8 cellular contexts compared by ENCODE assay signal in the genomic region with DNA sequence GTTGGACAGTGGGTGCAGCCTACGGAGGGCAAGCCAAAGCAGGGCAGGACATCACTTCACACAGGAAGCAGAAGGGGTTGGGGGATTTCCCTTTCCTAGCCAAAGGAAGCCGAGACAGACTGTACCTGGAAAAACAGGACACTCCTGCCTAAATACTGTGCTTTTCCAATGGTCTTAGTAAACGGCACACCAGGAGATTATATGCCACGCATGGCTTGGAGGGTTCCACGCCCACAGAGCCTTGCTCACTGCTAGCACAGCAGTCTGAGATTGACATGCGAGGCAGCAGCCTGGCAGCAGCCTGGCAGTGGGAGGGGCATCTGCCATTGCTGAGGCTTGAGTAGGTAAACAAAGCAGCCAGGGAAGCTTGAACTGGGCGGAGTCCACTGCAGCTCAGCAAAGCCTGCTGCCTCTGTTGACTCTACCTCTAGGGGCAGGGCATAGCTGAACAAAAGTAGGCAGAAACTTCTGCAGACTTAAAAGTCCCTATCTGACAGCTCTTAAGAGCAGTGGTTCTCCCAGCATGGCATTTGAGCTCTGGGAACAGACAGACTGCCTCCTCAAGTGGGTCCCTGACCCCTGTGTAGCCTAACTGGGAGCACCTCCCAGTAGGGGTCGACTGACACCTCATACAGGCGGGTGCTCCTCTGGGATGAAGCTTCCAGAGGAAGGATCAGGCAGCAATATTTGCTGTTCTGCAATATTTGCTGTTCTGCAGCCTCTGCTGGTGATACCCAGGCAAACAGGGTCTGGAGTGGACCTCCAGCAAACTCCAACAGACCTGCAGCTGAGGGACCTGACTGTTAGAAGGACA. TPM values are rescaled to one million over a fixed set of nuclear protein-coding genes. Genes with fewer than 3 reads are reported as not detected.
DNase-seq lines count a peak whose midpoint lies in the region; ATAC-seq and TF ChIP-seq lines count a peak whose summit lies in the region.
"Not testable (repeated sequence)": the region's sequence is repeated elsewhere in the genome, so short reads cannot be mapped to it uniquely, and the experiment has no call there.

No MANE protein-coding gene starts in this region.

- not testable (repeated sequence) for H3K36me3 ChIP-seq in Caco-2 (ENCODE audit: control insufficient read depth, insufficient read depth, low read length)

- H3K9me3 ChIP-seq in Caco-2, result not testable (repeated sequence)

- not testable (repeated sequence) for H3K4me3 Mint-ChIP-seq in Caco-2 (ENCODE audit: unreplicated experiment); central memory CD8-positive, alpha-beta T cell

- CTCF ChIA-PET in Caco-2 (lab: Charles Lee), result interaction anchor here (0.5 kb wide), 1 partner anchor 65 kb away, joined by 5 read pairs; no protein-coding TSS in a partner anchor

- peaks cover 11% of the 10 kb centered on the region; the same call in 1 of the 2 replicates for H3K4me1 ChIP-seq in Caco-2

- peaks cover 13% of the 10 kb centered on the region for H3K27me3 Mint-ChIP-seq in Caco-2 (ENCODE audit: insufficient read depth, unreplicated experiment)
- H3K27me3 Mint-ChIP-seq in central memory CD8-positive, alpha-beta T cell, result not testable (repeated sequence)

- not testable (repeated sequence) for H3K27ac Mint-ChIP-seq in Caco-2 (ENCODE audit: unreplicated experiment); central memory CD8-positive, alpha-beta T cell (ENCODE audit: low read depth)

- ATAC-seq in central memory CD8-positive, alpha-beta T cell (replicated peaks; ENCODE audit: extremely low read depth, poor library complexity, severe bottlenecking), result peak; percentile 82

- POLR2A ChIA-PET in Caco-2 (lab: Charles Lee), result not testable (repeated sequence)

- intact Hi-C loops in Caco-2 (cut with micrococcal nuclease; ENCODE audit: unreplicated experiment), result not testable (repeated sequence)

- H3K36me3 Mint-ChIP-seq in Caco-2 (ENCODE audit: insufficient read depth, unreplicated experiment); central memory CD8-positive, alpha-beta T cell (ENCODE audit: insufficient read depth): not testable (repeated sequence)

- DNase-seq in Caco-2 (peak; percentile 32 to 51), NCI-H2227 (lab: John Stamatoyannopoulos, UW; ENCODE audit: unreplicated experiment) (peak; percentile 44), SW 1271 (lab: John Stamatoyannopoulos, UW) (peak; percentile 16 to 31), activated T-cell treated with anti-CD3 and anti-CD28 coated beads for 1 hour (ENCODE audit: low read depth) (peak; percentile 49), lung microvascular endothelial cell (ENCODE audit: low read depth in 2 of 2) (peak; percentile 12 to 13)
- DNase-seq in Jurkat, Clone E6-1 (ENCODE audit: low read depth, low spot score), result peak; percentile 72
- peak; percentile 34 to 62 for DNase-seq in central memory CD8-positive, alpha-beta T cell (ENCODE audit: low spot score in 2 of 2)
- peak; percentile 26 for DNase-seq in stimulated activated CD8-positive, alpha-beta memory T cell treated with anti-CD3 and anti-CD28 coated beads, Interleukin-15, amount 100 ng/mL, for 1 hour (ENCODE audit: low read depth)

- not testable (repeated sequence) for H3K27me3 ChIP-seq in Caco-2 (replicated peaks; ENCODE audit: control insufficient read depth, insufficient read depth, low read length)

- H3K9me3 Mint-ChIP-seq in Caco-2 (ENCODE audit: unreplicated experiment), result peaks cover 17% of the 10 kb centered on the region
- H3K9me3 Mint-ChIP-seq in central memory CD8-positive, alpha-beta T cell, result not testable (repeated sequence)

- not testable (repeated sequence) for H3K4me3 ChIP-seq in Caco-2 (ENCODE audit: low read depth, low read length); Jurkat, Clone E6-1 (ENCODE audit: low read length)

- BruUV-seq in Caco-2 (replicated peaks; lab: Mats Ljungman, UMichigan), result not testable (repeated sequence)

- not testable (repeated sequence) for TF ChIP-seq CTCF in Caco-2 (IDR thresholded peaks at IDR 0.05; ENCODE audit: insufficient read depth in 1 of 2, low read depth in 1 of 2, low read length in 1 of 2, severe bottlenecking in 1 of 2, unreplicated experiment in 1 of 2)

- not testable (repeated sequence) for H3K4me1 Mint-ChIP-seq in Caco-2 (ENCODE audit: low read depth, unreplicated experiment)
- H3K4me1 Mint-ChIP-seq in central memory CD8-positive, alpha-beta T cell, result peaks cover 15% of the 10 kb centered on the region

RNA-seq across cellular contexts. Expression of a gene that starts 10.1 kb away (rescaled TPM):
- total RNA-seq in Caco-2 (2022) (11.3 and 12.0 TPM in 2 replicates), lung microvascular endothelial cell (5.4 and 9.5 TPM in 2 replicates)
- 8.4 TPM for polyA plus RNA-seq in Jurkat, Clone E6-1 (2012; ENCODE audit: insufficient read depth, insufficient read length)

RNA-seq across cellular contexts. Expression of a gene that starts 34.7 kb away (rescaled TPM):
- total RNA-seq in Caco-2 (2022), result 5.6 and 5.7 TPM in 2 replicates
- polyA plus RNA-seq in Jurkat, Clone E6-1 (2012; ENCODE audit: insufficient read depth, insufficient read length), result 104 TPM
- total RNA-seq in lung microvascular endothelial cell, result 0.20 and 0.65 TPM in 2 replicates

Comparison
In these comparisons a context has a peak if more than half of its experiments do, and no peak if none do; other contexts are left out.
1. DNase-seq: peak in every context shown above with its lines; median percentile 72 in Jurkat, Clone E6-1; 49 in activated T-cell treated with anti-CD3 and anti-CD28 coated beads for 1 hour; 48 in central memory CD8-positive, alpha-beta T cell; 44 in NCI-H2227; 42 in Caco-2; 26 in stimulated activated CD8-positive, alpha-beta memory T cell treated with anti-CD3 and anti-CD28 coated beads, Interleukin-15, amount 100 ng/mL, for 1 hour; 24 in SW 1271; 12 in lung microvascular endothelial cell.